8 cellular contexts compared by ENCODE assay signal in genomic region chr1:150970818-150971582, GRCh38. TPM values are rescaled to one million over a fixed set of nuclear protein-coding genes. Genes with fewer than 3 reads are reported as not detected.
DNase-seq lines count a peak whose midpoint lies in the region; ATAC-seq and TF ChIP-seq lines count a peak whose summit lies in the region.

No MANE protein-coding gene starts in this region.

- peak overlapping the region; percentile 84 for H3K27ac Mint-ChIP-seq in activated T-cell treated with anti-CD3 and anti-CD28 coated beads, Interleukin-2, amount 50 U/mL, for 72 hours

- no peak for ATAC-seq in activated T-cell treated with anti-CD3 and anti-CD28 coated beads, Interleukin-2, amount 50 U/mL, for 72 hours (replicated peaks in 1 of 2)
- ATAC-seq in GM21515 (IDR thresholded peaks at IDR 0.05; ENCODE audit: unreplicated experiment) (no peak), GM18520 (IDR thresholded peaks at IDR 0.05; ENCODE audit: unreplicated experiment) (no peak)

- no peaks in the 10 kb centered on the region for H3K27me3 Mint-ChIP-seq in activated T-cell treated with anti-CD3 and anti-CD28 coated beads, Interleukin-2, amount 50 U/mL, for 72 hours (ENCODE audit: low read depth)

- no peak for DNase-seq in activated T-cell treated with anti-CD3 and anti-CD28 coated beads, Interleukin-2, amount 50 U/mL, for 72 hours
- DNase-seq in activated T-cell treated with anti-CD3 and anti-CD28 coated beads for 4 hours (no peak), cardiac fibroblast (ENCODE audit: low read depth in 2 of 2) (peak; percentile 52 to 76), lower leg skin (ENCODE audit: low spot score in 2 of 2) (peak; percentile 86 to 96), tibial artery (peak; percentile 89 to 94), GM20000 (ENCODE audit: low spot score) (no peak)

- H3K9me3 ChIP-seq in tibial artery = no peaks in the 10 kb centered on the region

- no peaks in the 10 kb centered on the region for H3K9me3 Mint-ChIP-seq in activated T-cell treated with anti-CD3 and anti-CD28 coated beads, Interleukin-2, amount 50 U/mL, for 72 hours

- intact Hi-C loops in lower leg skin (cut with DNase I; ENCODE audit: low total_unique reads) = no loop called here
- intact Hi-C loops in tibial artery (cut with DNase I; ENCODE audit: low total_unique reads) = loop anchor here (10.0 kb wide), 2 partner anchors 336 to 406 kb away; no protein-coding TSS in a partner anchor

- H3K27me3 ChIP-seq in tibial artery = no peaks in the 10 kb centered on the region

- WGBS in lower leg skin, 2 donors = 56 to 69% methylated on average over 11 of the region's 11 CpGs

- no peak for TF ChIP-seq POLR2A in lower leg skin (IDR thresholded peaks at IDR 0.05)

- peaks cover 28 to 30% (median 29%) of the 10 kb centered on the region in 3 donors for H3K36me3 ChIP-seq in tibial artery

- peaks cover 0 to 52% (median 47%) of the 10 kb centered on the region in 4 donors for H3K4me1 ChIP-seq in tibial artery

- H3K4me3 Mint-ChIP-seq in activated T-cell treated with anti-CD3 and anti-CD28 coated beads, Interleukin-2, amount 50 U/mL, for 72 hours = peak overlapping the region; percentile 90 to 92

- H3K4me3 ChIP-seq in cardiac fibroblast (replicated peaks in 1 of 2; ENCODE audit: low read depth in 2 of 2, low read length in 2 of 2) (no peak overlapping the region), lower leg skin (ENCODE audit: low read depth, poor library complexity, severe bottlenecking) (no peak overlapping the region), tibial artery (peak overlapping the region; percentile 78 to 81)

- peaks cover 8 to 15% of the 10 kb centered on the region in 2 donors for H3K36me3 Mint-ChIP-seq in activated T-cell treated with anti-CD3 and anti-CD28 coated beads, Interleukin-2, amount 50 U/mL, for 72 hours (ENCODE audit: insufficient read depth in 2 of 2)

- TF ChIP-seq CTCF in cardiac fibroblast (IDR thresholded peaks at IDR 0.05; ENCODE audit: low read depth, low read length) = no peak
- TF ChIP-seq CTCF in lower leg skin (IDR thresholded peaks at IDR 0.05) = no peak
- no peak for TF ChIP-seq CTCF in tibial artery (IDR thresholded peaks at IDR 0.05)
- no peak for TF ChIP-seq CTCF in GM20000 (IDR thresholded peaks at IDR 0.05; ENCODE audit: extremely low read depth, missing control alignments)

- H3K27ac ChIP-seq in tibial artery = peak overlapping the region; percentile 98

- H3K4me1 Mint-ChIP-seq in activated T-cell treated with anti-CD3 and anti-CD28 coated beads, Interleukin-2, amount 50 U/mL, for 72 hours (ENCODE audit: low read depth) = peaks cover 38% of the 10 kb centered on the region

RNA-seq across cellular contexts. Expression of gene CERS2, which starts 3.6 kb away (rescaled TPM):
- total RNA-seq in activated T-cell treated with anti-CD3 and anti-CD28 coated beads, Interleukin-2, amount 50 U/mL, for 72 hours = 100 to 1,000 TPM; 184 to 185 TPM
- total RNA-seq in lower leg skin = 10 to 100 TPM; 28.8 to 50.1 (median 41.3) TPM

RNA-seq across cellular contexts. Expression of gene ANXA9, which starts 11.1 kb away (rescaled TPM):
- total RNA-seq in activated T-cell treated with anti-CD3 and anti-CD28 coated beads, Interleukin-2, amount 50 U/mL, for 72 hours = under 1 TPM in 1 of 2 donors, not detected in 1; 0.21 TPM
- 100 to 1,000 TPM in 1 of 4 donors, 10 to 100 TPM in 3; 55.1 to 103 (median 82.4) TPM for total RNA-seq in lower leg skin

RNA-seq across cellular contexts. Expression of gene MINDY1, which starts 35.7 kb away (rescaled TPM):
- 10 to 100 TPM; 10.9 to 11.9 TPM for total RNA-seq in activated T-cell treated with anti-CD3 and anti-CD28 coated beads, Interleukin-2, amount 50 U/mL, for 72 hours
- total RNA-seq in lower leg skin = 10 to 100 TPM; 28.5 to 36.6 (median 30.8) TPM

RNA-seq across cellular contexts. Expression of gene PRUNE1, which starts 37.2 kb away (rescaled TPM):
- total RNA-seq in activated T-cell treated with anti-CD3 and anti-CD28 coated beads, Interleukin-2, amount 50 U/mL, for 72 hours = 10 to 100 TPM; 18.1 to 20.1 TPM
- total RNA-seq in lower leg skin = 10 to 100 TPM; 12.9 to 30.7 (median 22.9) TPM

RNA-seq across cellular contexts. Expression of gene SETDB1, which starts 44.8 kb away (rescaled TPM):
- 10 to 100 TPM; 60.4 to 70.1 TPM for total RNA-seq in activated T-cell treated with anti-CD3 and anti-CD28 coated beads, Interleukin-2, amount 50 U/mL, for 72 hours
- total RNA-seq in lower leg skin = 10 to 100 TPM; 23.5 to 38.1 (median 32.8) TPM

Comparison
In these comparisons a context has a peak if more than half of its experiments do, and no peak if none do; other contexts are left out.
1. DNase-seq: peak in cardiac fibroblast (2 of 2), lower leg skin (2 of 2) and tibial artery (2 of 2); none in activated T-cell treated with anti-CD3 and anti-CD28 coated beads, Interleukin-2, amount 50 U/mL, for 72 hours (0 of 2), activated T-cell treated with anti-CD3 and anti-CD28 coated beads for 4 hours (single experiment) and GM20000 (single experiment).
2. H3K4me3 ChIP-seq: peak in tibial artery (2 of 2); none in cardiac fibroblast (0 of 2) and lower leg skin (single experiment).
3. RNA of gene ANXA9, which starts 11.1 kb away (total RNA-seq): 55.1 to 103 TPM in lower leg skin; 0.21 TPM in activated T-cell treated with anti-CD3 and anti-CD28 coated beads, Interleukin-2, amount 50 U/mL, for 72 hours; every median in the first group is over 10 times any median in the second.